38 cellular contexts compared by ENCODE assay signal in genomic region chr9:8943392-8943791, GRCh38.
"Had no signal": no experiment of that assay in that cellular context is flagged by ENCODE, and none has a peak within 500 bp of the region (broad histone marks: within the 10 kb centered on the region; RNA-seq: fewer than 3 reads in every experiment).

No MANE protein-coding gene starts in this region.

- H3K36me3 Mint-ChIP-seq: activated CD8-positive, alpha-beta memory T cell treated with anti-CD3 and anti-CD28 coated beads, Interleukin-2, amount 10 ng/mL, durations not matched to agents 7 days and 5 days; activated naive CD4-positive, alpha-beta T cell treated with anti-CD3 and anti-CD28 coated beads, Interleukin-2, amount 50 U/mL, for 72 hours; activated naive CD8-positive, alpha-beta T cell treated with anti-CD3 and anti-CD28 coated beads for 36 hours had no signal

- H3K27me3 ChIP-seq: adrenal gland, body of pancreas, brain microvascular endothelial cell, breast epithelium had no signal

- H3K9me3 ChIP-seq: adrenal gland, body of pancreas had no signal

- H3K27ac Mint-ChIP-seq: activated CD4-positive, alpha-beta memory T cell treated with anti-CD3 and anti-CD28 coated beads, Interleukin-2, amount 10 ng/mL, durations not matched to agents 7 days and 5 days; activated CD4-positive, alpha-beta T cell treated with anti-CD3 and anti-CD28 coated beads for 36 hours; activated CD4-positive, alpha-beta T cell treated with anti-CD3 and anti-CD28 coated beads, Interleukin-2, amount 10 ng/mL, durations not matched to agents 7 days and 5 days; activated CD8-positive, alpha-beta memory T cell treated with anti-CD3 and anti-CD28 coated beads, Interleukin-2, amount 10 ng/mL, durations not matched to agents 7 days and 5 days; activated CD8-positive, alpha-beta T cell treated with anti-CD3 and anti-CD28 coated beads, Interleukin-2, amount 10 ng/mL, durations not matched to agents 7 days and 5 days; activated naive CD4-positive, alpha-beta T cell treated with anti-CD3 and anti-CD28 coated beads for 36 hours; activated naive CD4-positive, alpha-beta T cell treated with anti-CD3 and anti-CD28 coated beads, Interleukin-2, amount 50 U/mL, for 72 hours; activated naive CD8-positive, alpha-beta T cell treated with anti-CD3 and anti-CD28 coated beads for 36 hours; activated T-cell treated with anti-CD3 and anti-CD28 coated beads, Interleukin-2, amount 50 U/mL, for 72 hours; activated T-helper 1 cell treated with anti-CD3 and anti-CD28 coated beads, Interleukin-12 subunit alpha, Interleukin-12 subunit beta, Interleukin-2, Interleukin-4 antibody, amounts not matched to agents 30 ng/mL and 10 ng/mL and 1 ng/mL, durations not matched to agents 14 hours and 24 hours and 36 hours; activated T-helper 17 cell treated with anti-CD3 and anti-CD28 coated beads, Interleukin-2, amount 50 U/mL, for 72 hours; T-helper 1 cell treated with Interleukin-12 subunit alpha and Interleukin-12 subunit beta and Interleukin-4 antibody, amounts not matched to agents 30 μg/mL and 1 μg/mL, for 36 hours; T-helper 2 cell treated with Interferon-gamma antibody and Interleukin-4, amounts not matched to agents 5 μg/mL and 100 μg/mL, for 36 hours had no signal

- ATAC-seq: activated CD4-positive, alpha-beta T cell treated with anti-CD3 and anti-CD28 coated beads for 36 hours; activated CD4-positive, CD25-positive, alpha-beta regulatory T cell treated with anti-CD3 and anti-CD28 coated beads, Interleukin-2, amount 50 U/mL, for 24 hours; activated CD8-positive, alpha-beta memory T cell treated with anti-CD3 and anti-CD28 coated beads, Interleukin-2, amount 10 ng/mL, durations not matched to agents 7 days and 5 days; activated CD8-positive, alpha-beta T cell treated with anti-CD3 and anti-CD28 coated beads, Interleukin-2, amount 10 ng/mL, durations not matched to agents 7 days and 5 days; activated naive CD4-positive, alpha-beta T cell treated with anti-CD3 and anti-CD28 coated beads, Interleukin-2, amount 50 U/mL, for 72 hours; activated T-cell treated with anti-CD3 and anti-CD28 coated beads, Interleukin-2, amount 50 U/mL, for 4 hours; activated T-cell treated with anti-CD3 and anti-CD28 coated beads, Interleukin-2, amount 50 U/mL, for 72 hours; activated T-helper 17 cell treated with anti-CD3 and anti-CD28 coated beads, Interleukin-2, amount 50 U/mL, for 72 hours; body of pancreas had no signal

- H3K27ac ChIP-seq: adrenal gland, body of pancreas, brain microvascular endothelial cell, breast epithelium, VCaP had no signal

- H3K36me3 ChIP-seq: adrenal gland, brain microvascular endothelial cell, breast epithelium had no signal

- H3K27me3 Mint-ChIP-seq: activated CD4-positive, alpha-beta memory T cell treated with anti-CD3 and anti-CD28 coated beads, Interleukin-2, amount 10 ng/mL, durations not matched to agents 7 days and 5 days; activated CD4-positive, alpha-beta T cell treated with anti-CD3 and anti-CD28 coated beads, Interleukin-2, amount 10 ng/mL, durations not matched to agents 7 days and 5 days; activated CD8-positive, alpha-beta memory T cell treated with anti-CD3 and anti-CD28 coated beads, Interleukin-2, amount 10 ng/mL, durations not matched to agents 7 days and 5 days; activated naive CD8-positive, alpha-beta T cell treated with anti-CD3 and anti-CD28 coated beads for 36 hours; activated T-helper 17 cell treated with anti-CD3 and anti-CD28 coated beads, Interleukin-2, amount 50 U/mL, for 72 hours had no signal

- H3K4me3 Mint-ChIP-seq: activated CD4-positive, alpha-beta memory T cell treated with anti-CD3 and anti-CD28 coated beads, Interleukin-2, amount 10 ng/mL, durations not matched to agents 7 days and 5 days; activated CD4-positive, alpha-beta T cell treated with anti-CD3 and anti-CD28 coated beads for 36 hours; activated CD4-positive, alpha-beta T cell treated with anti-CD3 and anti-CD28 coated beads, Interleukin-2, amount 10 ng/mL, durations not matched to agents 7 days and 5 days; activated CD8-positive, alpha-beta memory T cell treated with anti-CD3 and anti-CD28 coated beads, Interleukin-2, amount 10 ng/mL, durations not matched to agents 7 days and 5 days; activated CD8-positive, alpha-beta T cell treated with anti-CD3 and anti-CD28 coated beads, Interleukin-2, amount 10 ng/mL, durations not matched to agents 7 days and 5 days; activated naive CD4-positive, alpha-beta T cell treated with anti-CD3 and anti-CD28 coated beads for 36 hours; activated naive CD8-positive, alpha-beta T cell treated with anti-CD3 and anti-CD28 coated beads for 36 hours; activated T-cell treated with anti-CD3 and anti-CD28 coated beads, Interleukin-2, amount 50 U/mL, for 4 hours; activated T-cell treated with anti-CD3 and anti-CD28 coated beads, Interleukin-2, amount 50 U/mL, for 72 hours; activated T-helper 1 cell treated with anti-CD3 and anti-CD28 coated beads, Interleukin-12 subunit alpha, Interleukin-12 subunit beta, Interleukin-2, Interleukin-4 antibody, amounts not matched to agents 30 ng/mL and 10 ng/mL and 1 ng/mL, durations not matched to agents 14 hours and 24 hours and 36 hours; activated T-helper 17 cell treated with anti-CD3 and anti-CD28 coated beads, Interleukin-2, amount 50 U/mL, for 72 hours; T-helper 1 cell treated with Interleukin-12 subunit alpha and Interleukin-12 subunit beta and Interleukin-4 antibody, amounts not matched to agents 30 μg/mL and 1 μg/mL, for 36 hours; T-helper 2 cell treated with Interferon-gamma antibody and Interleukin-4, amounts not matched to agents 5 μg/mL and 100 μg/mL, for 36 hours had no signal

- FAIRE-seq: astrocyte, TTC549 had no signal

- H3K4me1 Mint-ChIP-seq: activated CD4-positive, alpha-beta memory T cell treated with anti-CD3 and anti-CD28 coated beads, Interleukin-2, amount 10 ng/mL, durations not matched to agents 7 days and 5 days; activated CD4-positive, alpha-beta T cell treated with anti-CD3 and anti-CD28 coated beads for 36 hours; activated CD4-positive, alpha-beta T cell treated with anti-CD3 and anti-CD28 coated beads, Interleukin-2, amount 10 ng/mL, durations not matched to agents 7 days and 5 days; activated CD8-positive, alpha-beta memory T cell treated with anti-CD3 and anti-CD28 coated beads, Interleukin-2, amount 10 ng/mL, durations not matched to agents 7 days and 5 days; activated naive CD8-positive, alpha-beta T cell treated with anti-CD3 and anti-CD28 coated beads for 36 hours; activated T-helper 17 cell treated with anti-CD3 and anti-CD28 coated beads, Interleukin-2, amount 50 U/mL, for 72 hours had no signal

- H3K4me3 ChIP-seq: adrenal gland, body of pancreas, breast epithelium had no signal

- DNase-seq: activated CD4-positive, alpha-beta memory T cell treated with anti-CD3 and anti-CD28 coated beads, Interleukin-2, amount 10 ng/mL, durations not matched to agents 7 days and 5 days; activated CD4-positive, alpha-beta T cell treated with anti-CD3 and anti-CD28 coated beads for 1 hour; activated CD4-positive, alpha-beta T cell treated with anti-CD3 and anti-CD28 coated beads for 36 hours; activated CD4-positive, alpha-beta T cell treated with anti-CD3 and anti-CD28 coated beads for 48 hours; activated CD4-positive, alpha-beta T cell treated with anti-CD3 and anti-CD28 coated beads, Interleukin-2, amount 10 ng/mL, durations not matched to agents 7 days and 5 days; activated CD4-positive, alpha-beta T cell treated with anti-CD3 and anti-CD28 coated beads, Interleukin-2, amount 50 U/mL, for 48 hours; activated CD4-positive, CD25-positive, alpha-beta regulatory T cell; activated CD8-positive, alpha-beta memory T cell treated with anti-CD3 and anti-CD28 coated beads for 24 hours; activated CD8-positive, alpha-beta memory T cell treated with anti-CD3 and anti-CD28 coated beads, Interleukin-2, amount 10 ng/mL, durations not matched to agents 7 days and 5 days; activated CD8-positive, alpha-beta memory T cell treated with anti-CD3 and anti-CD28 coated beads, Interleukin-2, amount 50 U/mL, for 48 hours; activated CD8-positive, alpha-beta T cell treated with anti-CD3 and anti-CD28 coated beads, Interleukin-2, amount 10 ng/mL, durations not matched to agents 7 days and 5 days; activated effector memory CD4-positive, alpha-beta T cell treated with anti-CD3 and anti-CD28 coated beads, Interleukin-2, amount 50 U/mL, for 16 hours; activated gamma-delta T cell treated with Interleukin-2 at 50 U/mL for 16 hours; activated naive CD4-positive, alpha-beta T cell; activated naive CD4-positive, alpha-beta T cell treated with anti-CD3 and anti-CD28 coated beads for 36 hours; activated naive CD4-positive, alpha-beta T cell treated with anti-CD3 and anti-CD28 coated beads, Interleukin-2, amount 50 U/mL, for 16 hours; activated naive CD8-positive, alpha-beta T cell treated with anti-CD3 and anti-CD28 coated beads for 36 hours; activated T-cell treated with anti-CD3 and anti-CD28 coated beads, Interleukin-2, amount 50 U/mL, for 4 hours; activated T-cell treated with anti-CD3 and anti-CD28 coated beads, Interleukin-2, amount 50 U/mL, for 72 hours; adrenal gland; amniotic stem cell; aorta; body of pancreas; brain microvascular endothelial cell; central memory CD4-positive, alpha-beta T cell; T-helper 1 cell; T-helper 2 cell; T-helper 9 cell had no signal

- H3K9me3 Mint-ChIP-seq: activated CD4-positive, alpha-beta T cell treated with anti-CD3 and anti-CD28 coated beads, Interleukin-2, amount 10 ng/mL, durations not matched to agents 7 days and 5 days; activated T-helper 1 cell treated with anti-CD3 and anti-CD28 coated beads, Interleukin-12 subunit alpha, Interleukin-12 subunit beta, Interleukin-2, Interleukin-4 antibody, amounts not matched to agents 30 ng/mL and 10 ng/mL and 1 ng/mL, durations not matched to agents 14 hours and 24 hours and 36 hours; T-helper 2 cell treated with Interferon-gamma antibody and Interleukin-4, amounts not matched to agents 5 μg/mL and 100 μg/mL, for 36 hours had no signal

- H3K4me1 ChIP-seq: adrenal gland, body of pancreas, breast epithelium had no signal
